Comparison of ENCODE assay signal across 27 cellular contexts in genomic region chr3:38411591-38411990, GRCh38.
"Had no signal": no experiment of that assay in that cellular context is flagged by ENCODE, and none has a peak within 500 bp of the region (broad histone marks: within the 10 kb centered on the region; RNA-seq: fewer than 3 reads in every experiment).

No MANE protein-coding gene starts in this region.

- H3K4me2 ChIP-seq: smooth muscle cell had no signal

- H3K27me3 ChIP-seq: neutrophil, ovary, spleen, stomach, tibial artery, transverse colon, upper lobe of right lung, uterus had no signal

- H3K9ac ChIP-seq: parathyroid adenoma had no signal

- H3K27ac ChIP-seq: neutrophil, ovary, parathyroid adenoma, psoas muscle, skin epidermis, spleen, stomach, thoracic aorta, tibial artery, transverse colon, upper lobe of right lung, uterus had no signal

- H3K36me3 ChIP-seq: neutrophil, ovary, spleen, stomach, thoracic aorta, tibial artery, transverse colon, upper lobe of right lung, uterus had no signal

- H3K4me3 ChIP-seq: ovary, psoas muscle, skin epidermis, smooth muscle cell, spleen, stomach, thoracic aorta, tibial artery, transverse colon, upper lobe of right lung, uterus had no signal

- DNase-seq: naive B cell; naive thymus-derived CD8-positive, alpha-beta T cell; nephron progenitor cell; nucleus accumbens; ovary; posterior cingulate gyrus; psoas muscle; spleen; stimulated activated CD4-positive, alpha-beta T cell treated with anti-CD3 and anti-CD28 coated beads, Interleukin-12 subunit alpha, Interleukin-12 subunit beta, amount 100 ng/mL, for 4 hours; stimulated activated CD4-positive, alpha-beta T cell treated with anti-CD3 and anti-CD28 coated beads, Interleukin-1b, Interleukin-23, amount 100 ng/mL, for 48 hours; stimulated activated CD4-positive, alpha-beta T cell treated with anti-CD3 and anti-CD28 coated beads, Interleukin-4, amount 100 ng/mL, for 24 hours; stimulated activated naive B cell treated with anti-CD40 and anti-IgM and Interleukin-4, amounts not matched to agents 10 μg/mL and 1 μg/mL and 100 μg/mL, for 72 hours; stimulated activated naive CD4-positive, alpha-beta T cell treated with Interleukin-2 at 50 U/mL for 16 hours; stomach; tibial artery; transverse colon; upper lobe of right lung; uterus had no signal

- H3K4me1 ChIP-seq: parathyroid adenoma, psoas muscle, spleen, stomach, tibial artery, transverse colon, upper lobe of right lung, uterus had no signal

- H3K79me2 ChIP-seq: parathyroid adenoma had no signal

- H2AFZ ChIP-seq: parathyroid adenoma had no signal

- H3K9me3 ChIP-seq: neutrophil, ovary, psoas muscle, stomach, thoracic aorta, tibial artery, transverse colon, upper lobe of right lung, uterus had no signal

- ATAC-seq: naive thymus-derived CD8-positive, alpha-beta T cell; natural killer cell treated with Interleukin-12 subunit alpha and Interleukin-12 subunit beta and Interleukin-15 and Interleukin-18, amount 100 ng/mL, for 72 hours; psoas muscle; right cardiac atrium; sciatic nerve; stimulated activated effector memory CD8-positive, alpha-beta T cell treated with anti-CD3 and anti-CD28 coated beads, Interleukin-12 subunit alpha, Interleukin-12 subunit beta, amount 100 ng/mL, for 72 hours; stimulated activated naive B cell treated with anti-CD40 and anti-IgM and Interleukin-4, amounts not matched to agents 10 μg/mL and 1 μg/mL and 100 μg/mL, for 72 hours; upper lobe of right lung had no signal
